12 cellular contexts compared by ENCODE assay signal in genomic region chr7:74187915-74188675, GRCh38. TPM values are rescaled to one million over a fixed set of nuclear protein-coding genes. Genes with fewer than 3 reads are reported as not detected.
DNase-seq lines count a peak whose midpoint lies in the region; ATAC-seq and TF ChIP-seq lines count a peak whose summit lies in the region.
"Had no signal": no experiment of that assay in that cellular context is flagged by ENCODE, and none has a peak within 500 bp of the region (broad histone marks: within the 10 kb centered on the region; RNA-seq: fewer than 3 reads in every experiment).

No MANE protein-coding gene starts in this region.

- no peak for TF ChIP-seq CTCF in CD4-positive, alpha-beta T cell (IDR thresholded peaks at IDR 0.05)
- no peak for TF ChIP-seq CTCF in fibroblast of mammary gland (conservative IDR thresholded peaks at IDR 0.05; ENCODE audit: control insufficient read depth, insufficient read depth, low read depth, low read length)
- TF ChIP-seq CTCF in parathyroid adenoma (IDR thresholded peaks at IDR 0.05) = no peak
- no peak for TF ChIP-seq CTCF in activated CD8-positive, alpha-beta T cell treated with anti-CD3 and anti-CD28 coated beads for 36 hours (IDR thresholded peaks at IDR 0.05)

- H3K9me3 ChIP-seq in CD4-positive, alpha-beta T cell (ENCODE audit: control insufficient read depth, low read length) = no peaks in the 10 kb centered on the region
- no peaks in the 10 kb centered on the region for H3K9me3 ChIP-seq in parathyroid adenoma (ENCODE audit: control insufficient read depth, low read length)
- H3K9me3 ChIP-seq: vagina had no signal

- no peaks in the 10 kb centered on the region for H3K27me3 ChIP-seq in CD4-positive, alpha-beta T cell (ENCODE audit: control insufficient read depth, insufficient read depth, low read length)
- H3K27me3 ChIP-seq in parathyroid adenoma (ENCODE audit: control insufficient read depth, insufficient read depth, low read length) = no peaks in the 10 kb centered on the region
- H3K27me3 ChIP-seq: vagina had no signal

- peaks cover 55% of the 10 kb centered on the region for H3K79me2 ChIP-seq in parathyroid adenoma

- ATAC-seq in CD4-positive, alpha-beta T cell (ENCODE audit: poor library complexity) = no peak
- no peak for ATAC-seq in GM19397 (IDR thresholded peaks at IDR 0.05; ENCODE audit: unreplicated experiment)
- ATAC-seq in activated CD8-positive, alpha-beta T cell treated with anti-CD3 and anti-CD28 coated beads for 36 hours = no peak
- ATAC-seq in T-cell (replicated peaks in 1 of 4) = no peak

- intact Hi-C loops in CD4-positive, alpha-beta T cell (cut with DNase I, micrococcal nuclease) = no loop called here
- intact Hi-C loops in activated CD8-positive, alpha-beta T cell treated with anti-CD3 and anti-CD28 coated beads for 36 hours (cut with micrococcal nuclease) = no loop called here

- peaks cover 25% of the 10 kb centered on the region for H3K4me1 ChIP-seq in parathyroid adenoma

- no peak overlapping the region for H3K9ac ChIP-seq in parathyroid adenoma

- H3K4me3 ChIP-seq in fibroblast of mammary gland (ENCODE audit: control insufficient read depth, low read depth, low read length) = no peak overlapping the region
- H3K4me3 ChIP-seq in parathyroid adenoma (ENCODE audit: low read depth, low read length) = no peak overlapping the region
- H3K4me3 ChIP-seq: vagina had no signal

- peaks cover 60% of the 10 kb centered on the region for H3K4me1 Mint-ChIP-seq in CD4-positive, alpha-beta T cell (ENCODE audit: low read depth)
- H3K4me1 Mint-ChIP-seq in activated CD8-positive, alpha-beta T cell treated with anti-CD3 and anti-CD28 coated beads for 36 hours (ENCODE audit: low read depth) = peaks cover 42% of the 10 kb centered on the region
- H3K4me1 Mint-ChIP-seq in T-cell = peaks cover 55 to 58% (median 56%) of the 10 kb centered on the region in 3 donors

- no peak for DNase-seq in CD4-positive, alpha-beta T cell
- DNase-seq in NCI-H460 (ENCODE audit: extremely low read depth, low read depth) (peak; percentile 83), fibroblast of mammary gland (ENCODE audit: low read depth) (peak; percentile 56), T-cell (no peak), NCI-H510A treated with DMSO at 0.1 percent for 48 hours (lab: John Stamatoyannopoulos, UW) (no peak)
- DNase-seq in activated CD8-positive, alpha-beta T cell treated with anti-CD3 and anti-CD28 coated beads for 36 hours = no peak
- DNase-seq: NCI-H524 treated with DMSO at 0.1 percent for 48 hours; stimulated activated CD4-positive, alpha-beta T cell treated with anti-CD3 and anti-CD28 coated beads, Interleukin-2, amount 100 ng/mL, for 24 hours had no signal

- peak overlapping the region; percentile 64 for H3K27ac Mint-ChIP-seq in CD4-positive, alpha-beta T cell
- H3K27ac Mint-ChIP-seq in activated CD8-positive, alpha-beta T cell treated with anti-CD3 and anti-CD28 coated beads for 36 hours = no peak overlapping the region
- no peak overlapping the region for H3K27ac Mint-ChIP-seq in T-cell

- H3K27me3 Mint-ChIP-seq in CD4-positive, alpha-beta T cell = no peaks in the 10 kb centered on the region
- no peaks in the 10 kb centered on the region for H3K27me3 Mint-ChIP-seq in activated CD8-positive, alpha-beta T cell treated with anti-CD3 and anti-CD28 coated beads for 36 hours
- no peaks in the 10 kb centered on the region for H3K27me3 Mint-ChIP-seq in T-cell

- CTCF ChIA-PET in CD4-positive, alpha-beta T cell (lab: Charles Lee) = interaction anchor here (0.6 kb wide), 1 partner anchor 121 kb away, joined by 3 read pairs; no protein-coding TSS in a partner anchor
- CTCF ChIA-PET in activated CD8-positive, alpha-beta T cell treated with anti-CD3 and anti-CD28 coated beads for 36 hours (lab: Charles Lee) = interaction anchor here (0.7 to 1.2 kb wide), 3 partner anchors 9 to 213 kb away, joined by 3 to 4 read pairs (median 4); no protein-coding TSS in a partner anchor
- CTCF ChIA-PET in T-cell (lab: Charles Lee) = no interaction called here

- POLR2A ChIA-PET in CD4-positive, alpha-beta T cell (lab: Charles Lee) = no interaction called here
- POLR2A ChIA-PET in activated CD8-positive, alpha-beta T cell treated with anti-CD3 and anti-CD28 coated beads for 36 hours (lab: Charles Lee) = interaction anchor here (2.2 kb wide), 1 partner anchor 9 kb away, joined by 16 read pairs; no protein-coding TSS in a partner anchor
- POLR2A ChIA-PET in T-cell (lab: Charles Lee) = interaction anchor here in 1 of 2 donors (0.6 kb wide), 2 partner anchors 65 to 80 kb away, joined by 3 read pairs; no protein-coding TSS in a partner anchor

- no peak overlapping the region for H3K27ac ChIP-seq in CD4-positive, alpha-beta T cell (ENCODE audit: low read depth, low read length)
- no peak overlapping the region for H3K27ac ChIP-seq in parathyroid adenoma
- H3K27ac ChIP-seq: vagina had no signal

- H3K9me3 Mint-ChIP-seq in CD4-positive, alpha-beta T cell = no peaks in the 10 kb centered on the region
- H3K9me3 Mint-ChIP-seq in activated CD8-positive, alpha-beta T cell treated with anti-CD3 and anti-CD28 coated beads for 36 hours = no peaks in the 10 kb centered on the region
- H3K9me3 Mint-ChIP-seq in T-cell = no peaks in the 10 kb centered on the region
- H3K9me3 Mint-ChIP-seq: T-helper 2 cell treated with Interferon-gamma antibody and Interleukin-4, amounts not matched to agents 5 μg/mL and 100 μg/mL, for 36 hours had no signal

- peak overlapping the region; percentile 4 for H3K4me3 Mint-ChIP-seq in CD4-positive, alpha-beta T cell
- no peak overlapping the region for H3K4me3 Mint-ChIP-seq in activated CD8-positive, alpha-beta T cell treated with anti-CD3 and anti-CD28 coated beads for 36 hours
- H3K4me3 Mint-ChIP-seq in T-cell = no peak overlapping the region
- H3K4me3 Mint-ChIP-seq: T-helper 2 cell treated with Interferon-gamma antibody and Interleukin-4, amounts not matched to agents 5 μg/mL and 100 μg/mL, for 36 hours had no signal

- peaks cover 97% of the 10 kb centered on the region for H3K36me3 Mint-ChIP-seq in CD4-positive, alpha-beta T cell (ENCODE audit: low read depth)
- H3K36me3 Mint-ChIP-seq in activated CD8-positive, alpha-beta T cell treated with anti-CD3 and anti-CD28 coated beads for 36 hours (ENCODE audit: low read depth) = peaks cover 74% of the 10 kb centered on the region
- peaks cover 45% of the 10 kb centered on the region for H3K36me3 Mint-ChIP-seq in T-cell

- peak overlapping the region; percentile 12 for H3K4me2 ChIP-seq in parathyroid adenoma (ENCODE audit: low read length)

- H2AFZ ChIP-seq in parathyroid adenoma = no peak overlapping the region

- H3K36me3 ChIP-seq in parathyroid adenoma (ENCODE audit: control insufficient read depth, insufficient read depth, low read length) = no peaks in the 10 kb centered on the region

RNA-seq across cellular contexts. Expression of gene EIF4H, which starts 13.9 kb away (rescaled TPM):
- total RNA-seq in CD4-positive, alpha-beta T cell = 100 to 1,000 TPM; 311 to 316 TPM
- 619 and 659 TPM in 2 replicates for total RNA-seq in NCI-H460 (2014; rRNA removed; shearing (Covaris generic))
- polyA plus RNA-seq in NCI-H460 (2014; cell fraction: nucleus; rRNA removed) = 345 and 392 TPM in 2 replicates
- 100 to 1,000 TPM; 461 to 464 TPM for total RNA-seq in activated CD8-positive, alpha-beta T cell treated with anti-CD3 and anti-CD28 coated beads for 36 hours
- 100 to 1,000 TPM; 174 to 258 (median 186) TPM for total RNA-seq in T-cell

RNA-seq across cellular contexts. Expression of gene LAT2, which starts 21.7 kb away (rescaled TPM):
- total RNA-seq in CD4-positive, alpha-beta T cell = 1 to 10 TPM; 1.7 to 2.4 TPM
- 21.8 and 21.9 TPM in 2 replicates for total RNA-seq in NCI-H460 (2014; rRNA removed; shearing (Covaris generic))
- polyA plus RNA-seq in NCI-H460 (2014; cell fraction: nucleus; rRNA removed) = 16.3 and 20.6 TPM in 2 replicates
- 1 to 10 TPM; 2.4 to 3.2 TPM for total RNA-seq in activated CD8-positive, alpha-beta T cell treated with anti-CD3 and anti-CD28 coated beads for 36 hours
- total RNA-seq in T-cell = 10 to 100 TPM in 1 of 5 donors, 1 to 10 TPM in 4; 4.1 to 12.3 (median 6.4) TPM

Comparison
In these comparisons a context has a peak if more than half of its experiments do, and no peak if none do; other contexts are left out.
1. DNase-seq: peak in NCI-H460 (single experiment) and fibroblast of mammary gland (single experiment); none in CD4-positive, alpha-beta T cell (0 of 10), activated CD8-positive, alpha-beta T cell treated with anti-CD3 and anti-CD28 coated beads for 36 hours (single experiment), T-cell (0 of 34) and NCI-H510A treated with DMSO at 0.1 percent for 48 hours (single experiment).
2. CTCF ChIA-PET loops: an anchor here in CD4-positive, alpha-beta T cell (0.6 kb wide) and activated CD8-positive, alpha-beta T cell treated with anti-CD3 and anti-CD28 coated beads for 36 hours (0.7 to 1.2 kb wide); none called in T-cell.